Comparison of ENCODE assay signal across 8 cellular contexts in genomic region chr19:58520257-58520599, GRCh38. TPM values are rescaled to one million over a fixed set of nuclear protein-coding genes. Genes with fewer than 3 reads are reported as not detected.
DNase-seq lines count a peak whose midpoint lies in the region; ATAC-seq and TF ChIP-seq lines count a peak whose summit lies in the region.

No MANE protein-coding gene starts in this region.

- no peaks in the 10 kb centered on the region for H3K27me3 ChIP-seq in CD4-positive, CD25-positive, alpha-beta regulatory T cell (ENCODE audit: control insufficient read depth, insufficient read depth, low read length)
- H3K27me3 ChIP-seq in OCI-LY3 (ENCODE audit: low read depth, low read length) (no peaks in the 10 kb centered on the region), neural progenitor cell (no peaks in the 10 kb centered on the region)

- no peaks in the 10 kb centered on the region for H3K9me3 ChIP-seq in CD4-positive, CD25-positive, alpha-beta regulatory T cell (ENCODE audit: control insufficient read depth in 2 of 2, low read length in 2 of 2)
- H3K9me3 ChIP-seq in OCI-LY3 (ENCODE audit: insufficient read depth, low read length) (no peaks in the 10 kb centered on the region), neural progenitor cell (ENCODE audit: low read depth) (no peaks in the 10 kb centered on the region)

- peak overlapping the region; percentile 87 for H3K27ac ChIP-seq in CD4-positive, CD25-positive, alpha-beta regulatory T cell (ENCODE audit: insufficient read depth, low read length, poor library complexity, severe bottlenecking)
- H3K27ac ChIP-seq in OCI-LY3 (ENCODE audit: low read length) (peak overlapping the region; percentile 90), neural progenitor cell (peak overlapping the region; percentile 69)

- H3K9ac ChIP-seq in OCI-LY3 (ENCODE audit: low read length) (peak overlapping the region; percentile 97), neural progenitor cell (peak overlapping the region; percentile 56)

- H3K79me2 ChIP-seq in OCI-LY3 (ENCODE audit: low read length) = peaks cover 42% of the 10 kb centered on the region
- peaks cover 40% of the 10 kb centered on the region for H3K79me2 ChIP-seq in neural progenitor cell (ENCODE audit: low read depth)

- peaks cover 4% of the 10 kb centered on the region for H3K36me3 ChIP-seq in CD4-positive, CD25-positive, alpha-beta regulatory T cell (ENCODE audit: control insufficient read depth, insufficient read depth, low read length)
- H3K36me3 ChIP-seq in OCI-LY3 (replicated peaks; ENCODE audit: low read depth, low read length) (peaks cover 14% of the 10 kb centered on the region), neural progenitor cell (no peaks in the 10 kb centered on the region)

- H3K9me3 Mint-ChIP-seq in CD4-positive, CD25-positive, alpha-beta regulatory T cell = peaks cover 0 to 1% (median 0%) of the 10 kb centered on the region in 7 donors
- H3K9me3 Mint-ChIP-seq in endothelial cell (ENCODE audit: unreplicated experiment) = no peaks in the 10 kb centered on the region
- no peaks in the 10 kb centered on the region for H3K9me3 Mint-ChIP-seq in neural progenitor cell

- H3K36me3 Mint-ChIP-seq in CD4-positive, CD25-positive, alpha-beta regulatory T cell = no peaks in the 10 kb centered on the region
- H3K36me3 Mint-ChIP-seq in endothelial cell (ENCODE audit: low read depth, unreplicated experiment) = peaks cover 21% of the 10 kb centered on the region
- peaks cover 10% of the 10 kb centered on the region for H3K36me3 Mint-ChIP-seq in neural progenitor cell

- H3K4me3 Mint-ChIP-seq in CD4-positive, CD25-positive, alpha-beta regulatory T cell = peak overlapping the region; percentile 95 to 99 (median 97)
- H3K4me3 Mint-ChIP-seq in endothelial cell (ENCODE audit: unreplicated experiment) (peak overlapping the region; percentile 97), neural progenitor cell (peak overlapping the region; percentile 94)

- H2AFZ ChIP-seq in OCI-LY3 (ENCODE audit: low read depth, low read length) (peak overlapping the region; percentile 28; the same call in 1 of the 2 replicates), neural progenitor cell (replicated peaks) (peak overlapping the region; percentile 20)

- H3K4me2 ChIP-seq in OCI-LY3 (ENCODE audit: low read length) (peak overlapping the region; percentile 92), neural progenitor cell (peak overlapping the region; percentile 87)

- peaks cover 7 to 45% (median 23%) of the 10 kb centered on the region in 4 donors for H3K4me1 Mint-ChIP-seq in CD4-positive, CD25-positive, alpha-beta regulatory T cell
- H3K4me1 Mint-ChIP-seq in endothelial cell (ENCODE audit: unreplicated experiment) (peaks cover 29% of the 10 kb centered on the region), neural progenitor cell (peaks cover 33% of the 10 kb centered on the region)

- H3K27me3 Mint-ChIP-seq in CD4-positive, CD25-positive, alpha-beta regulatory T cell = no peaks in the 10 kb centered on the region
- peaks cover 22% of the 10 kb centered on the region for H3K27me3 Mint-ChIP-seq in endothelial cell (ENCODE audit: unreplicated experiment)
- H3K27me3 Mint-ChIP-seq in neural progenitor cell (ENCODE audit: insufficient read depth, low read depth) = peaks cover 12% of the 10 kb centered on the region

- DNase-seq in CD4-positive, CD25-positive, alpha-beta regulatory T cell = no peak
- DNase-seq in endothelial cell (ENCODE audit: low spot score) = no peak
- no peak for DNase-seq in neural progenitor cell (ENCODE audit: low spot score)
- no peak for DNase-seq in sciatic nerve (ENCODE audit: low spot score)
- no peak for DNase-seq in AG08395 (ENCODE audit: low spot score)

- H3K27ac Mint-ChIP-seq in CD4-positive, CD25-positive, alpha-beta regulatory T cell = peak overlapping the region; percentile 95 to 99 (median 99)
- H3K27ac Mint-ChIP-seq in endothelial cell (ENCODE audit: unreplicated experiment) = peak overlapping the region; percentile 99
- H3K27ac Mint-ChIP-seq in neural progenitor cell = peak overlapping the region; percentile 99

- peak overlapping the region; percentile 64 for H3K4me3 ChIP-seq in CD4-positive, CD25-positive, alpha-beta regulatory T cell (ENCODE audit: low read depth, low read length)
- H3K4me3 ChIP-seq in OCI-LY3 (ENCODE audit: low read length) (peak overlapping the region; percentile 89), neural progenitor cell (peak overlapping the region; percentile 54)

- no peak for ATAC-seq in CD4-positive, CD25-positive, alpha-beta regulatory T cell (ENCODE audit: low read depth in 2 of 2)
- no peak for ATAC-seq in GM19455 (IDR thresholded peaks at IDR 0.05; ENCODE audit: unreplicated experiment)
- no peak for ATAC-seq in sciatic nerve
- ATAC-seq in GM21737 (IDR thresholded peaks at IDR 0.05; ENCODE audit: unreplicated experiment) = no peak

- TF ChIP-seq CTCF in OCI-LY3 (IDR thresholded peaks at IDR 0.05; ENCODE audit: low read depth, low read length) (no peak), endothelial cell (IDR thresholded peaks at IDR 0.05; ENCODE audit: unreplicated experiment) (no peak), neural progenitor cell (IDR thresholded peaks at IDR 0.05) (no peak)

- H3K4me1 ChIP-seq in CD4-positive, CD25-positive, alpha-beta regulatory T cell (ENCODE audit: control insufficient read depth, insufficient read depth, low read length, poor library complexity, severe bottlenecking) = peaks cover 19% of the 10 kb centered on the region
- H3K4me1 ChIP-seq in OCI-LY3 (ENCODE audit: low read length) (peaks cover 13% of the 10 kb centered on the region), neural progenitor cell (peaks cover 11% of the 10 kb centered on the region)

- intact Hi-C loops in sciatic nerve (cut with DNase I) = no loop called here

- peaks cover 51% of the 10 kb centered on the region for H3F3A ChIP-seq in neural progenitor cell (ENCODE audit: low read depth)

- H4K20me1 ChIP-seq in OCI-LY3 (ENCODE audit: insufficient read depth, low read length) = no peaks in the 10 kb centered on the region
- no peaks in the 10 kb centered on the region for H4K20me1 ChIP-seq in neural progenitor cell (ENCODE audit: low read depth)

RNA-seq across cellular contexts. Expression of gene ZBTB45, which starts 0.6 kb away (rescaled TPM):
- 8.0 TPM for total RNA-seq in CD4-positive, CD25-positive, alpha-beta regulatory T cell
- 1 to 10 TPM; 4.2 to 5.7 (median 4.9) TPM for polyA plus RNA-seq in CD4-positive, CD25-positive, alpha-beta regulatory T cell
- 22.2 TPM for total RNA-seq in endothelial cell (ENCODE audit: unreplicated experiment)
- total RNA-seq in neural progenitor cell (ENCODE audit: low replicate concordance) = 2.2 and 12.8 TPM in 2 replicates
- 14.9 TPM for total RNA-seq in sciatic nerve

RNA-seq across cellular contexts. Expression of gene SLC27A5, which starts 8.4 kb away (rescaled TPM):
- total RNA-seq in CD4-positive, CD25-positive, alpha-beta regulatory T cell = 5.5 TPM
- 10 to 100 TPM; 14.4 to 26.7 (median 20.4) TPM for polyA plus RNA-seq in CD4-positive, CD25-positive, alpha-beta regulatory T cell
- total RNA-seq in endothelial cell (ENCODE audit: unreplicated experiment) (4.7 TPM), neural progenitor cell (ENCODE audit: low replicate concordance) (11.2 and 17.1 TPM in 2 replicates), sciatic nerve (10.1 TPM)

RNA-seq across cellular contexts. Expression of gene TRIM28, which starts 23.6 kb away (rescaled TPM):
- 379 TPM for total RNA-seq in CD4-positive, CD25-positive, alpha-beta regulatory T cell
- 10 to 100 TPM; 34.5 to 52.4 (median 44.0) TPM for polyA plus RNA-seq in CD4-positive, CD25-positive, alpha-beta regulatory T cell
- 457 TPM for total RNA-seq in endothelial cell (ENCODE audit: unreplicated experiment)
- total RNA-seq in neural progenitor cell (ENCODE audit: low replicate concordance) = 390 and 678 TPM in 2 replicates
- 168 TPM for total RNA-seq in sciatic nerve

RNA-seq across cellular contexts. Expression of gene CHMP2A, which starts 34.7 kb away (rescaled TPM):
- total RNA-seq in CD4-positive, CD25-positive, alpha-beta regulatory T cell = 83.1 TPM
- 100 to 1,000 TPM; 210 to 273 (median 240) TPM for polyA plus RNA-seq in CD4-positive, CD25-positive, alpha-beta regulatory T cell
- 130 TPM for total RNA-seq in endothelial cell (ENCODE audit: unreplicated experiment)
- 141 and 148 TPM in 2 replicates for total RNA-seq in neural progenitor cell (ENCODE audit: low replicate concordance)
- 94.6 TPM for total RNA-seq in sciatic nerve

RNA-seq across cellular contexts. Expression of gene UBE2M, which starts 38.2 kb away (rescaled TPM):
- 50.2 TPM for total RNA-seq in CD4-positive, CD25-positive, alpha-beta regulatory T cell
- 10 to 100 TPM in 2 of 4 donors, 1 to 10 TPM in 2; 8.7 to 17.2 (median 12.9) TPM for polyA plus RNA-seq in CD4-positive, CD25-positive, alpha-beta regulatory T cell
- 81.6 TPM for total RNA-seq in endothelial cell (ENCODE audit: unreplicated experiment)
- total RNA-seq in neural progenitor cell (ENCODE audit: low replicate concordance) = 59.3 and 73.3 TPM in 2 replicates
- total RNA-seq in sciatic nerve = 57.4 TPM
